ENCODE assay signal across 35 cellular contexts in genomic region chr3:99021466-99021865, GRCh38.
DNase-seq lines count a peak whose midpoint lies in the region; ATAC-seq and TF ChIP-seq lines count a peak whose summit lies in the region.
"Had no signal": no experiment of that assay in that cellular context is flagged by ENCODE, and none has a peak within 500 bp of the region (broad histone marks: within the 10 kb centered on the region; RNA-seq: fewer than 3 reads in every experiment).

No MANE protein-coding gene starts in this region.

- H2BK12ac ChIP-seq in mesenchymal stem cell (ENCODE audit: low read length in 2 of 2) = no peak overlapping the region

- no peaks in the 10 kb centered on the region for H3K36me3 Mint-ChIP-seq in stimulated activated effector memory CD8-positive, alpha-beta T cell treated with anti-CD3 and anti-CD28 coated beads, Interleukin-12 subunit alpha, Interleukin-12 subunit beta, amount 100 ng/mL, for 72 hours
- H3K36me3 Mint-ChIP-seq: CD14-positive monocyte; CD4-positive, alpha-beta memory T cell; CD4-positive, CD25-positive, alpha-beta regulatory T cell; CD8-positive, alpha-beta memory T cell; CD8-positive, alpha-beta T cell had no signal

- no peak overlapping the region for H3K4me3 Mint-ChIP-seq in stimulated activated effector memory CD8-positive, alpha-beta T cell treated with anti-CD3 and anti-CD28 coated beads, Interleukin-12 subunit alpha, Interleukin-12 subunit beta, amount 100 ng/mL, for 72 hours
- H3K4me3 Mint-ChIP-seq: B cell; CD14-positive monocyte; CD4-positive, alpha-beta memory T cell; CD4-positive, alpha-beta T cell; CD4-positive, CD25-positive, alpha-beta regulatory T cell; CD8-positive, alpha-beta memory T cell; CD8-positive, alpha-beta T cell had no signal

- H2AK5ac ChIP-seq in mesenchymal stem cell (ENCODE audit: low read length, severe bottlenecking) = peak overlapping the region; percentile 64

- 94% methylated on average over 1 of the region's 1 CpG for WGBS in mesenchymal stem cell

- H3K4me1 ChIP-seq in mesenchymal stem cell (ENCODE audit: control insufficient read depth, insufficient read depth, low read depth, low read length) (peaks cover 2% of the 10 kb centered on the region), OCI-LY7 (ENCODE audit: insufficient read depth, low read length, poor library complexity, severe bottlenecking) (peaks cover 12% of the 10 kb centered on the region)
- H3K4me1 ChIP-seq: A549; BE2C; BLaER1; BLaER1 treated with 17β-estradiol and CSF1 and Interleukin-3, amounts not matched to agents 10 nM and 100 nM; Caco-2 had no signal

- no peak overlapping the region for H2BK15ac ChIP-seq in mesenchymal stem cell (ENCODE audit: low read depth, poor library complexity, severe bottlenecking)

- H3K4me3 ChIP-seq in mesenchymal stem cell (ENCODE audit: insufficient read depth in 1 of 2, low read depth in 1 of 2, low read length in 2 of 2) (no peak overlapping the region), OCI-LY7 (ENCODE audit: low read depth, low read length, poor library complexity, severe bottlenecking) (no peak overlapping the region)
- H3K4me3 ChIP-seq: A549; BLaER1; BLaER1 treated with 17β-estradiol and CSF1 and Interleukin-3, amounts not matched to agents 10 nM and 100 nM had no signal

- no peak overlapping the region for H4K91ac ChIP-seq in mesenchymal stem cell (ENCODE audit: low read length)

- no peak overlapping the region for H3K9ac ChIP-seq in mesenchymal stem cell (ENCODE audit: low read length)
- H3K9ac ChIP-seq: BLaER1; BLaER1 treated with 17β-estradiol and CSF1 and Interleukin-3, amounts not matched to agents 10 nM and 100 nM had no signal

- H4K8ac ChIP-seq in mesenchymal stem cell (ENCODE audit: low read length) = no peak overlapping the region

- H3K14ac ChIP-seq in mesenchymal stem cell (ENCODE audit: low read length in 2 of 2) = no peak overlapping the region

- H2AFZ ChIP-seq in mesenchymal stem cell (ENCODE audit: low read depth, low read length) = no peak overlapping the region
- H2AFZ ChIP-seq in OCI-LY7 (ENCODE audit: low read length) = no peak overlapping the region

- H3K4ac ChIP-seq in mesenchymal stem cell (ENCODE audit: low read depth in 1 of 2, low read length in 2 of 2) = no peak overlapping the region

- no peaks in the 10 kb centered on the region for H4K20me1 ChIP-seq in OCI-LY7 (ENCODE audit: insufficient read depth, low read length)
- H4K20me1 ChIP-seq: BLaER1; BLaER1 treated with 17β-estradiol and CSF1 and Interleukin-3, amounts not matched to agents 10 nM and 100 nM had no signal

- H3K9me2 ChIP-seq in OCI-LY7 (ENCODE audit: insufficient read depth, low read length) = no peaks in the 10 kb centered on the region

- BruUV-seq in OCI-LY7 (replicated peaks; lab: Mats Ljungman, UMichigan) = no TSS peak

- H3K4me2 ChIP-seq in mesenchymal stem cell (ENCODE audit: low read length, poor library complexity, severe bottlenecking) = no peak overlapping the region
- H3K4me2 ChIP-seq in OCI-LY7 (ENCODE audit: low read length) = no peak overlapping the region
- H3K4me2 ChIP-seq: A549; BLaER1; BLaER1 treated with 17β-estradiol and CSF1 and Interleukin-3, amounts not matched to agents 10 nM and 100 nM had no signal

- H3K23ac ChIP-seq in mesenchymal stem cell (ENCODE audit: low read length in 2 of 2) = no peak overlapping the region

- H3K27ac ChIP-seq in mesenchymal stem cell (ENCODE audit: low read length, poor library complexity, severe bottlenecking) = no peak overlapping the region
- H3K27ac ChIP-seq in OCI-LY7 (ENCODE audit: low read depth, low read length, poor library complexity, severe bottlenecking) = no peak overlapping the region
- H3K27ac ChIP-seq: 22Rv1; A549; BLaER1; BLaER1 treated with 17β-estradiol and CSF1 and Interleukin-3, amounts not matched to agents 10 nM and 100 nM; C4-2B had no signal

- H3K9me3 ChIP-seq in mesenchymal stem cell (ENCODE audit: control insufficient read depth, low read length) (no peaks in the 10 kb centered on the region), OCI-LY7 (ENCODE audit: low read length) (peaks cover 4% of the 10 kb centered on the region; the same call in 1 of the 2 replicates)
- H3K9me3 ChIP-seq: A549; BE2C; BLaER1; BLaER1 treated with 17β-estradiol and CSF1 and Interleukin-3, amounts not matched to agents 10 nM and 100 nM; Caco-2 had no signal

- ATAC-seq in Right ventricle myocardium inferior (no peak), HG02885 (IDR thresholded peaks at IDR 0.05; ENCODE audit: poor library complexity, unreplicated experiment) (no peak)
- ATAC-seq in stimulated activated effector memory CD8-positive, alpha-beta T cell treated with anti-CD3 and anti-CD28 coated beads, Interleukin-12 subunit alpha, Interleukin-12 subunit beta, amount 100 ng/mL, for 72 hours = peak; percentile 11
- ATAC-seq: A549; CD8-positive, alpha-beta T cell had no signal

- H3K36me3 ChIP-seq in mesenchymal stem cell (ENCODE audit: control insufficient read depth in 1 of 2, insufficient read depth in 2 of 2, low read depth in 1 of 2, low read length in 2 of 2) (no peaks in the 10 kb centered on the region), OCI-LY7 (ENCODE audit: insufficient read depth, low read length) (no peaks in the 10 kb centered on the region; the same call in 1 of the 2 replicates)
- H3K36me3 ChIP-seq: BE2C; BLaER1; BLaER1 treated with 17β-estradiol and CSF1 and Interleukin-3, amounts not matched to agents 10 nM and 100 nM had no signal

- CTCF ChIA-PET in OCI-LY7 (lab: Charles Lee; ENCODE audit: unreplicated experiment) = no interaction called here

- intact Hi-C loops in Right ventricle myocardium inferior (cut with DNase I) = loop anchor here (5.0 to 10.0 kb wide), 2 partner anchors 513 to 736 kb away; no protein-coding TSS in a partner anchor
- intact Hi-C loops in cardiac septum (cut with DNase I) = loop anchor here (5.0 to 10.0 kb wide), 2 partner anchors 151 to 763 kb away; no protein-coding TSS in a partner anchor
- intact Hi-C loops in OCI-LY7 (cut with micrococcal nuclease; ENCODE audit: unreplicated experiment) = no loop called here

- no peak overlapping the region for H3K27ac Mint-ChIP-seq in stimulated activated effector memory CD8-positive, alpha-beta T cell treated with anti-CD3 and anti-CD28 coated beads, Interleukin-12 subunit alpha, Interleukin-12 subunit beta, amount 100 ng/mL, for 72 hours
- H3K27ac Mint-ChIP-seq: B cell; CD4-positive, alpha-beta memory T cell; CD4-positive, alpha-beta T cell; CD4-positive, CD25-positive, alpha-beta regulatory T cell; CD8-positive, alpha-beta memory T cell; CD8-positive, alpha-beta T cell had no signal

- POLR2A ChIA-PET in OCI-LY7 (lab: Charles Lee) = interaction anchor here (1.3 kb wide), 1 partner anchor 10 kb away, joined by 4 read pairs; no protein-coding TSS in a partner anchor

- H3K9me3 Mint-ChIP-seq in stimulated activated effector memory CD8-positive, alpha-beta T cell treated with anti-CD3 and anti-CD28 coated beads, Interleukin-12 subunit alpha, Interleukin-12 subunit beta, amount 100 ng/mL, for 72 hours = no peaks in the 10 kb centered on the region
- H3K9me3 Mint-ChIP-seq: CD14-positive monocyte; CD4-positive, alpha-beta T cell; CD8-positive, alpha-beta T cell had no signal

- TF ChIP-seq CTCF in OCI-LY7 (conservative IDR thresholded peaks at IDR 0.05; ENCODE audit: low read length) = no peak

- no peaks in the 10 kb centered on the region for H3K79me2 ChIP-seq in OCI-LY7 (ENCODE audit: insufficient read depth, low read depth, low read length)

- no peak overlapping the region for H3K18ac ChIP-seq in mesenchymal stem cell (ENCODE audit: low read depth in 1 of 2, low read length in 2 of 2)

- no peak overlapping the region for H2BK5ac ChIP-seq in mesenchymal stem cell (ENCODE audit: low read depth, low read length, poor library complexity, severe bottlenecking)

- no peak overlapping the region for H2BK120ac ChIP-seq in mesenchymal stem cell (ENCODE audit: low read depth, low read length)

- H3K79me1 ChIP-seq in mesenchymal stem cell (replicated peaks; ENCODE audit: low read length, poor library complexity, severe bottlenecking) = peaks cover 10% of the 10 kb centered on the region

- no peaks in the 10 kb centered on the region for H3K4me1 Mint-ChIP-seq in stimulated activated effector memory CD8-positive, alpha-beta T cell treated with anti-CD3 and anti-CD28 coated beads, Interleukin-12 subunit alpha, Interleukin-12 subunit beta, amount 100 ng/mL, for 72 hours
- H3K4me1 Mint-ChIP-seq: B cell; CD14-positive monocyte; CD4-positive, CD25-positive, alpha-beta regulatory T cell; CD8-positive, alpha-beta memory T cell had no signal

- no peaks in the 10 kb centered on the region for H3K27me3 ChIP-seq in mesenchymal stem cell (ENCODE audit: control insufficient read depth in 1 of 2, insufficient read depth in 1 of 2, low read length in 2 of 2)
- H3K27me3 ChIP-seq: BLaER1; BLaER1 treated with 17β-estradiol and CSF1 and Interleukin-3, amounts not matched to agents 10 nM and 100 nM had no signal

- DNase-seq in Right ventricle myocardium inferior (ENCODE audit: missing footprints) (peak; percentile 63), cardiac septum (ENCODE audit: low spot score) (no peak), mesenchymal stem cell (no peak), myocyte (ENCODE audit: low read depth) (peak; percentile 51), OCI-LY7 (ENCODE audit: low spot score) (no peak)
- DNase-seq in stimulated activated effector memory CD8-positive, alpha-beta T cell treated with anti-CD3 and anti-CD28 coated beads, Interleukin-12 subunit alpha, Interleukin-12 subunit beta, amount 100 ng/mL, for 72 hours (ENCODE audit: low spot score in 2 of 2) = no peak
- DNase-seq in stimulated activated CD4-positive, alpha-beta T cell treated with anti-CD3 and anti-CD28 coated beads, Interleukin-4, amount 100 ng/mL, for 1 hour = no peak
- DNase-seq: 8988T; ACHN; AML-193; BE2C; C1 segment of cervical spinal cord; Caco-2; Calu3; CD4-positive, alpha-beta T cell; CD4-positive, CD25-positive, alpha-beta regulatory T cell; CD8-positive, alpha-beta memory T cell; COR-L47; DMS 273 treated with DMSO at 0.1 percent for 48 hours; DMS153; DMS53; DMS79; DMS79 treated with DMSO at 0.1 percent for 48 hours; DND-41; EL had no signal

Comparison
In these comparisons a context has a peak if more than half of its experiments do, and no peak if none do; other contexts are left out.
1. DNase-seq: peak in Right ventricle myocardium inferior (single experiment) and myocyte (single experiment); none in cardiac septum (single experiment), mesenchymal stem cell (single experiment), stimulated activated effector memory CD8-positive, alpha-beta T cell treated with anti-CD3 and anti-CD28 coated beads, Interleukin-12 subunit alpha, Interleukin-12 subunit beta, amount 100 ng/mL, for 72 hours (0 of 2), OCI-LY7 (single experiment) and stimulated activated CD4-positive, alpha-beta T cell treated with anti-CD3 and anti-CD28 coated beads, Interleukin-4, amount 100 ng/mL, for 1 hour (single experiment).